17 cellular contexts compared by ENCODE assay signal in the genomic region with DNA sequence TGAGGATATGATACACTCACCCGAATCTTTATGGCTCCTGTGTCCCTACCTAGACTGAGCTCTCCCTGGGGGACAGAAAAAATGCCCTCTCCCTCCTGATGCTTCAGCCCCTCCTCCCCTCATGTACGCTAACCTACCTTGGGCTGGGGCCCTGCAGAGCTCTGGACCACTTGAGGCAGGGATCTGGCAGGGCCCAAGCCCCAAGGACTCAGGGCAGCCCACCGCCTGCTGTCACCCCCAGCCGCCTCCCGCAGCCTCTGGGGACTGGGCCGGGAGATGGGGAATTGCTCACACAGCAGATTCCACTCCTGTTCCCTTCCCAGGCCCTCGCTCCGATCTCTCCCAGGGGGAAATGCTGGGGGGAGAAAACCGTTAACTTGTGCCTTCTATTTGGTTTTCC. TPM values are rescaled to one million over a fixed set of nuclear protein-coding genes. Genes with fewer than 3 reads are reported as not detected.
DNase-seq lines count a peak whose midpoint lies in the region; ATAC-seq and TF ChIP-seq lines count a peak whose summit lies in the region.
"Had no signal": no experiment of that assay in that cellular context is flagged by ENCODE, and none has a peak within 500 bp of the region (broad histone marks: within the 10 kb centered on the region; RNA-seq: fewer than 3 reads in every experiment).

No MANE protein-coding gene starts in this region.

- H3K4me3 Mint-ChIP-seq in GM23338 (no peak overlapping the region; the same call in 2 of the 3 replicates), type B pancreatic cell (peak overlapping the region; percentile 72), Caco-2 (ENCODE audit: unreplicated experiment) (no peak overlapping the region)
- H3K4me3 Mint-ChIP-seq: CD4-positive, CD25-positive, alpha-beta regulatory T cell; CD8-positive, alpha-beta memory T cell had no signal

- no peaks in the 10 kb centered on the region for H4K20me1 ChIP-seq in GM23338 (replicated peaks; ENCODE audit: insufficient read depth)

- no peak overlapping the region for H4K5ac ChIP-seq in mesendoderm (ENCODE audit: low read length)

- H4K8ac ChIP-seq in mesendoderm (ENCODE audit: low read depth, low read length) = no peak overlapping the region

- H3K79me2 ChIP-seq in GM23338 (replicated peaks; ENCODE audit: insufficient read depth) = no peaks in the 10 kb centered on the region
- H3K79me2 ChIP-seq in mesendoderm (ENCODE audit: control insufficient read depth, insufficient read depth, low read length) = no peaks in the 10 kb centered on the region

- no peak overlapping the region for H2AK5ac ChIP-seq in mesendoderm (ENCODE audit: low read length)

- H3K18ac ChIP-seq in mesendoderm (ENCODE audit: low read length) = peak overlapping the region; percentile 2

- H3K27ac Mint-ChIP-seq in GM23338 (no peak overlapping the region), type B pancreatic cell (peak overlapping the region; percentile 18), Caco-2 (ENCODE audit: unreplicated experiment) (no peak overlapping the region)
- H3K27ac Mint-ChIP-seq: CD4-positive, CD25-positive, alpha-beta regulatory T cell had no signal

- H3K9me3 Mint-ChIP-seq in GM23338 (no peaks in the 10 kb centered on the region; the same call in 2 of the 3 replicates), type B pancreatic cell (peaks cover 9% of the 10 kb centered on the region), Caco-2 (ENCODE audit: unreplicated experiment) (no peaks in the 10 kb centered on the region)

- no peak overlapping the region for H2BK5ac ChIP-seq in mesendoderm (ENCODE audit: low read length)

- no peak overlapping the region for H2AFZ ChIP-seq in GM23338

- no CpG with 5 or more reads among the region's 9 CpGs for WGBS in mesendoderm (ENCODE audit: extremely low coverage, insufficient coverage, low lambda C conversion rate)

- H3K36me3 Mint-ChIP-seq in GM23338 (ENCODE audit: low read depth) = no peaks in the 10 kb centered on the region
- H3K36me3 Mint-ChIP-seq in type B pancreatic cell = no peaks in the 10 kb centered on the region
- no peaks in the 10 kb centered on the region for H3K36me3 Mint-ChIP-seq in Caco-2 (ENCODE audit: insufficient read depth, unreplicated experiment)
- H3K36me3 Mint-ChIP-seq: CD4-positive, CD25-positive, alpha-beta regulatory T cell had no signal

- no peak overlapping the region for H2BK120ac ChIP-seq in mesendoderm (ENCODE audit: low read depth, low read length)

- no peaks in the 10 kb centered on the region; the same call in 1 of the 2 replicates for H3K9me2 ChIP-seq in GM23338 (ENCODE audit: insufficient read depth)

- H3K56ac ChIP-seq in mesendoderm (ENCODE audit: low read length) = no peak overlapping the region

- H3K9ac ChIP-seq in SK-N-MC (ENCODE audit: insufficient read length) (peak overlapping the region; percentile 45), mesendoderm (ENCODE audit: low read length) (no peak overlapping the region)

- DNase-seq in GM23338 (ENCODE audit: low spot score) = no peak
- no peak for DNase-seq in SK-N-MC (ENCODE audit: low read depth, low spot score)
- DNase-seq in mesendoderm = no peak
- no peak for DNase-seq in type B pancreatic cell (ENCODE audit: extremely low spot score, unreplicated experiment)
- no peak for DNase-seq in activated CD8-positive, alpha-beta memory T cell treated with anti-CD3 and anti-CD28 coated beads for 24 hours
- DNase-seq in Caco-2 = no peak
- DNase-seq: ACHN; BE2C; C1 segment of cervical spinal cord; CD4-positive, CD25-positive, alpha-beta regulatory T cell; CD8-positive, alpha-beta memory T cell; COR-L47; GOT3; IMR-90 had no signal

- no peaks in the 10 kb centered on the region for H3K36me3 ChIP-seq in GM23338 (ENCODE audit: insufficient read depth)
- H3K36me3 ChIP-seq in SK-N-MC (ENCODE audit: insufficient read depth, low read length) = no peaks in the 10 kb centered on the region
- no peaks in the 10 kb centered on the region for H3K36me3 ChIP-seq in mesendoderm (ENCODE audit: control insufficient read depth, insufficient read depth, low read length)
- H3K36me3 ChIP-seq in Caco-2 (ENCODE audit: control insufficient read depth, insufficient read depth, low read length) = no peaks in the 10 kb centered on the region
- H3K36me3 ChIP-seq: BE2C, HAP-1 had no signal

- no peak overlapping the region for H3K4ac ChIP-seq in mesendoderm (ENCODE audit: low read depth, low read length)

- intact Hi-C loops in Caco-2 (cut with micrococcal nuclease; ENCODE audit: unreplicated experiment) = no loop called here

- H3K4me2 ChIP-seq in GM23338 (peak overlapping the region; percentile 79; the same call in 1 of the 2 replicates), mesendoderm (ENCODE audit: low read length) (no peak overlapping the region)

- no peak overlapping the region for H3K23ac ChIP-seq in mesendoderm (ENCODE audit: low read length)

- H3K27me3 ChIP-seq in GM23338 (ENCODE audit: insufficient read depth) (peaks cover 22% of the 10 kb centered on the region; the same call in 1 of the 2 replicates), mesendoderm (ENCODE audit: insufficient read depth, low read length, poor library complexity) (no peaks in the 10 kb centered on the region), Caco-2 (replicated peaks; ENCODE audit: control insufficient read depth, insufficient read depth, low read length) (no peaks in the 10 kb centered on the region)
- H3K27me3 ChIP-seq: BE2C had no signal

- CTCF ChIA-PET in Caco-2 (lab: Charles Lee) = no interaction called here

- TF ChIP-seq CTCF in GM23338 (conservative IDR thresholded peaks at IDR 0.05; ENCODE audit: low read depth in 2 of 2) = no peak
- no peak for TF ChIP-seq CTCF in type B pancreatic cell (conservative IDR thresholded peaks at IDR 0.05)
- TF ChIP-seq CTCF in Caco-2 (IDR thresholded peaks at IDR 0.05; ENCODE audit: insufficient read depth in 1 of 2, low read depth in 1 of 2, low read length in 1 of 2, severe bottlenecking in 1 of 2, unreplicated experiment in 1 of 2) = no peak

- H3F3A ChIP-seq in GM23338 (replicated peaks; ENCODE audit: low read depth) = 0 out of 2 replicates have a peak, but pooled peaks cover 3% of the 10 kb centered on the region

- H3K4me1 ChIP-seq in GM23338 (ENCODE audit: insufficient read depth) (peaks cover 36% of the 10 kb centered on the region), mesendoderm (ENCODE audit: control insufficient read depth, low read depth, low read length) (peaks cover 14% of the 10 kb centered on the region), Caco-2 (no peaks in the 10 kb centered on the region)
- H3K4me1 ChIP-seq: BE2C had no signal

- H3K9me3 ChIP-seq in SK-N-MC (ENCODE audit: low read depth, low read length) = no peaks in the 10 kb centered on the region
- no peaks in the 10 kb centered on the region for H3K9me3 ChIP-seq in Caco-2
- H3K9me3 ChIP-seq: BE2C had no signal

- H3K4me3 ChIP-seq in GM23338 (no peak overlapping the region), SK-N-MC (peak overlapping the region; percentile 60), mesendoderm (ENCODE audit: low read length) (no peak overlapping the region), Caco-2 (ENCODE audit: low read depth, low read length) (no peak overlapping the region)
- H3K4me3 ChIP-seq: HAP-1, K562 had no signal

- H3K27ac ChIP-seq in GM23338 (ENCODE audit: low read depth) = no peak overlapping the region
- H3K27ac ChIP-seq in SK-N-MC = peak overlapping the region; percentile 70
- H3K27ac ChIP-seq in mesendoderm (ENCODE audit: low read depth, low read length) = no peak overlapping the region

- ATAC-seq in GM23338 (peak; percentile 9; the same call in 2 of the 3 replicates), HG03378 (IDR thresholded peaks at IDR 0.05; ENCODE audit: unreplicated experiment) (no peak)
- ATAC-seq: K562 had no signal

- peaks cover 51% of the 10 kb centered on the region for H3K4me1 Mint-ChIP-seq in GM23338
- H3K4me1 Mint-ChIP-seq in type B pancreatic cell (ENCODE audit: unreplicated experiment) = peaks cover 40% of the 10 kb centered on the region
- no peaks in the 10 kb centered on the region for H3K4me1 Mint-ChIP-seq in Caco-2 (ENCODE audit: low read depth, unreplicated experiment)
- H3K4me1 Mint-ChIP-seq: CD4-positive, CD25-positive, alpha-beta regulatory T cell; CD8-positive, alpha-beta memory T cell had no signal

- BruUV-seq in Caco-2 (replicated peaks; lab: Mats Ljungman, UMichigan) = no TSS peak

- no peaks in the 10 kb centered on the region for H3K79me1 ChIP-seq in mesendoderm (ENCODE audit: low read length)

- no peak overlapping the region for H2BK15ac ChIP-seq in mesendoderm (replicated peaks; ENCODE audit: low read depth)

- peaks cover 31% of the 10 kb centered on the region for H3K27me3 Mint-ChIP-seq in GM23338 (ENCODE audit: insufficient read depth, low read depth, poor library complexity)
- peaks cover 30% of the 10 kb centered on the region for H3K27me3 Mint-ChIP-seq in type B pancreatic cell
- peaks cover 3% of the 10 kb centered on the region for H3K27me3 Mint-ChIP-seq in Caco-2 (ENCODE audit: insufficient read depth, unreplicated experiment)

- POLR2A ChIA-PET in Caco-2 (lab: Charles Lee) = no interaction called here

TF ChIP-seq in GM23338, 12 proteins besides CTCF, POLR2A, EP300 and RAD21 (continues in another document):
- TF ChIP-seq ZNF331 (CRISPR knock-in tag; IDR thresholded peaks at IDR 0.05; ENCODE audit: low read depth) (no peak), CREB1 (CRISPR knock-in tag; IDR thresholded peaks at IDR 0.05; ENCODE audit: low read depth) (no peak)

RNA-seq across cellular contexts. Expression of a gene that starts 32.9 kb away (rescaled TPM):
- not detected in 2 replicates for total RNA-seq in GM23338 (2014; rRNA removed; shearing (Covaris generic))
- polyA plus RNA-seq in GM23338 (2016; fragmentation: Nextera tagmentation; extraction: Ambion mirVana) = not detected in 2 replicates
- not detected for polyA plus RNA-seq in mesendoderm (2013, experiment 1 of 2)
- polyA plus RNA-seq in mesendoderm (2013, experiment 2 of 2) = not detected
- total RNA-seq in type B pancreatic cell (ENCODE audit: low replicate concordance) (4.7 TPM in 1 of 2 replicates, not detected in the other), Caco-2 (2022) (not detected in 2 replicates)
- total RNA-seq: CD4-positive, CD25-positive, alpha-beta regulatory T cell; CD8-positive, alpha-beta memory T cell; IMR-90; K562 had no signal
- polyA plus RNA-seq: CD4-positive, CD25-positive, alpha-beta regulatory T cell; CD8-positive, alpha-beta memory T cell; IMR-90; K562 had no signal
